Comparison of ENCODE assay signal across 8 cellular contexts in genomic region chr16:3717235-3718018, GRCh38. TPM values are rescaled to one million over a fixed set of nuclear protein-coding genes. Genes with fewer than 3 reads are reported as not detected.
A peak's percentile ranks its signal among the peaks of the same experiment; 100 is the strongest.
DNase-seq lines count a peak whose midpoint lies in the region; ATAC-seq and TF ChIP-seq lines count a peak whose summit lies in the region.

TRAP1 (minus strand) TSS chr16:3717524; CDS start chr16:3717508, 16 bp downstream.

- H3K36me3 Mint-ChIP-seq in T-helper 1 cell treated with Interleukin-12 subunit alpha and Interleukin-12 subunit beta and Interleukin-4 antibody, amounts not matched to agents 30 μg/mL and 1 μg/mL, for 36 hours (ENCODE audit: low read depth), result peaks cover 11% of the 10 kb centered on the region
- H3K36me3 Mint-ChIP-seq in progenitor cell of endocrine pancreas (ENCODE audit: insufficient read depth), result peaks cover 4% of the 10 kb centered on the region

- CTCF ChIA-PET in GM10248 (lab: Yijun Ruan, JAX), result no interaction called here

- H3K4me3 ChIP-seq in upper lobe of left lung, result peak within 1 kb of the TSS; percentile 84 to 98 (median 93)

- H3K36me3 ChIP-seq in upper lobe of left lung, result no peaks in the 10 kb centered on the region

- TF ChIP-seq CTCF in GM10248 (IDR thresholded peaks at IDR 0.05; ENCODE audit: control extremely low read depth, extremely low read depth, low read depth, missing control alignments) (no peak), progenitor cell of endocrine pancreas (IDR thresholded peaks at IDR 0.05; ENCODE audit: unreplicated experiment) (no peak), upper lobe of left lung (IDR thresholded peaks at IDR 0.05) (peak in 3 of 6 experiments; percentile 6 to 37 (median 19))

- H3K4me1 Mint-ChIP-seq in T-helper 1 cell treated with Interleukin-12 subunit alpha and Interleukin-12 subunit beta and Interleukin-4 antibody, amounts not matched to agents 30 μg/mL and 1 μg/mL, for 36 hours (ENCODE audit: low read depth), result peaks cover 22% of the 10 kb centered on the region
- H3K4me1 Mint-ChIP-seq in progenitor cell of endocrine pancreas (ENCODE audit: low read depth), result peaks cover 30% of the 10 kb centered on the region

- intact Hi-C loops in left cardiac atrium (cut with DNase I), result no loop called here

- peak within 1 kb of the TSS; percentile 90 for H3K4me3 Mint-ChIP-seq in T-helper 1 cell treated with Interleukin-12 subunit alpha and Interleukin-12 subunit beta and Interleukin-4 antibody, amounts not matched to agents 30 μg/mL and 1 μg/mL, for 36 hours
- H3K4me3 Mint-ChIP-seq in progenitor cell of endocrine pancreas (ENCODE audit: low read depth), result peak within 1 kb of the TSS; percentile 91

- no peaks in the 10 kb centered on the region for H3K27me3 ChIP-seq in upper lobe of left lung

- peak in 3 of 4 donors; percentile 61 to 91 (median 74) for TF ChIP-seq POLR2A in upper lobe of left lung (IDR thresholded peaks at IDR 0.05)

- H3K9me3 ChIP-seq in upper lobe of left lung, result no peaks in the 10 kb centered on the region

- peak within 1 kb of the TSS; percentile 91 for H3K27ac Mint-ChIP-seq in T-helper 1 cell treated with Interleukin-12 subunit alpha and Interleukin-12 subunit beta and Interleukin-4 antibody, amounts not matched to agents 30 μg/mL and 1 μg/mL, for 36 hours
- peak within 1 kb of the TSS; percentile 95 for H3K27ac Mint-ChIP-seq in progenitor cell of endocrine pancreas

- peak; percentile 86 for ATAC-seq in HG02571 (IDR thresholded peaks at IDR 0.05; ENCODE audit: unreplicated experiment)
- peak; percentile 98 to 99 for ATAC-seq in left cardiac atrium
- peak; percentile 94 to 99 for ATAC-seq in upper lobe of left lung (ENCODE audit: low FRiP score in 2 of 2)

- peak within 1 kb of the TSS; percentile 86 to 92 (median 90) for H3K27ac ChIP-seq in upper lobe of left lung

- H3K9me3 Mint-ChIP-seq in T-helper 1 cell treated with Interleukin-12 subunit alpha and Interleukin-12 subunit beta and Interleukin-4 antibody, amounts not matched to agents 30 μg/mL and 1 μg/mL, for 36 hours, result no peaks in the 10 kb centered on the region
- H3K9me3 Mint-ChIP-seq in progenitor cell of endocrine pancreas (ENCODE audit: low read depth), result no peaks in the 10 kb centered on the region

- DNase-seq in GM10248 (ENCODE audit: extremely low spot score), result peak; percentile 97
- DNase-seq in NCI-H1105 (lab: John Stamatoyannopoulos, UW), result peak; percentile 23
- DNase-seq in amniotic epithelial cell (ENCODE audit: low read depth), result peak; percentile 70
- DNase-seq in left cardiac atrium, result peak; percentile 93
- peak; percentile 84 for DNase-seq in progenitor cell of endocrine pancreas (ENCODE audit: low spot score, unreplicated experiment)
- DNase-seq in upper lobe of left lung, result peak; percentile 91 to 99

- no peaks in the 10 kb centered on the region for H3K27me3 Mint-ChIP-seq in T-helper 1 cell treated with Interleukin-12 subunit alpha and Interleukin-12 subunit beta and Interleukin-4 antibody, amounts not matched to agents 30 μg/mL and 1 μg/mL, for 36 hours (ENCODE audit: low read depth)
- H3K27me3 Mint-ChIP-seq in progenitor cell of endocrine pancreas, result no peaks in the 10 kb centered on the region

- H3K4me1 ChIP-seq in upper lobe of left lung, result peaks cover 11 to 18% (median 14%) of the 10 kb centered on the region in 4 donors

- 0 to 2% methylated on average over 13 to 65 of the region's 95 CpGs for WGBS in upper lobe of left lung, 2 donors

- POLR2A ChIA-PET in GM10248 (lab: Yijun Ruan, JAX), result interaction anchor here (0.5 to 0.7 kb wide), 2 partner anchors 29 to 1044 kb away, joined by 3 read pairs; no protein-coding TSS in a partner anchor

- no peak for TF ChIP-seq EP300 in upper lobe of left lung (IDR thresholded peaks at IDR 0.05)

RNA-seq across cellular contexts. Expression of gene TRAP1, which starts in this region (rescaled TPM):
- total RNA-seq in left cardiac atrium, result 100 to 1,000 TPM in 1 of 2 donors, 10 to 100 TPM in 1; 85.7 to 120 TPM
- total RNA-seq in progenitor cell of endocrine pancreas, result 212 and 216 TPM in 2 replicates
- 10 to 100 TPM; 48.0 to 81.7 (median 55.0) TPM for total RNA-seq in upper lobe of left lung

Comparison
In these comparisons a context has a peak if more than half of its experiments do, and no peak if none do; other contexts are left out.
1. Peak in every context shown above with its lines: DNase-seq, ATAC-seq, H3K4me3 ChIP-seq and H3K27ac ChIP-seq.
2. DNase-seq: peak in every context shown above with its lines; median percentile 97 in GM10248; 95 in upper lobe of left lung; 93 in left cardiac atrium; 84 in progenitor cell of endocrine pancreas; 70 in amniotic epithelial cell; 23 in NCI-H1105.